Comparison of ENCODE assay signal across 26 cellular contexts in the genomic region with DNA sequence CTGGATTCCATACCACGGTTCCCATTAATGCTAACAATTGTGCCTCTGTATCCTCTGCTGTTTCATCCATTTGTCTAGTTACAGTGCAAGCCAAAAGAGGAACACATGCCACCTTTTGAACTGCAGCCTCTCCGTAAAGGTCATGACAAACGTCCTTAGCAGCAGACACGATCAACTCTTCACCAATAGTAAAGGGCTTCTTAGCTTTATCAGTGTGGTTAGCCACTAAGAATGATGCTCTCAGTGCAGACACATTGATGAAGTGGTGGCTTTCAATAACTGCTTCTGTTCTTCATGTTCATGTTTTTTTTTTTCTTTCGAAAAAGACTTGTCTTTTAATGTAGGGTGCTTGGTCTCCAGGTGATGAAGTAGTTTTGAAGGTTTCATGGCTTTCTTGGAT.
"Had no signal": no experiment of that assay in that cellular context is flagged by ENCODE, and none has a peak within 500 bp of the region (broad histone marks: within the 10 kb centered on the region; RNA-seq: fewer than 3 reads in every experiment).

No MANE protein-coding gene starts in this region.

- H3K4me3 ChIP-seq: ascending aorta, body of pancreas, MG63 had no signal

- H3K27me3 ChIP-seq: ascending aorta, body of pancreas, MG63 had no signal

- H3K9me3 ChIP-seq: ascending aorta, body of pancreas, MG63 had no signal

- FAIRE-seq: bronchial epithelial cell, TTC549 had no signal

- DNase-seq: activated B cell treated with CpG ODN at 0.5 μM for 24 hours; activated CD4-positive, alpha-beta T cell treated with anti-CD3 and anti-CD28 coated beads for 36 hours; activated CD4-positive, alpha-beta T cell treated with anti-CD3 and anti-CD28 coated beads, Interleukin-2, amount 50 U/mL, for 1 hour; activated CD8-positive, alpha-beta memory T cell treated with anti-CD3 and anti-CD28 coated beads for 24 hours; activated effector memory CD4-positive, alpha-beta T cell treated with anti-CD3 and anti-CD28 coated beads, Interleukin-2, amount 50 U/mL, for 16 hours; activated naive CD4-positive, alpha-beta T cell treated with Interleukin-2 at 50 U/mL for 16 hours; activated naive CD8-positive, alpha-beta T cell treated with anti-CD3 and anti-CD28 coated beads, Interleukin-2, amount 50 U/mL, for 24 hours; amniotic stem cell; body of pancreas; cortex of kidney; MG63; NCI-H1105; NCI-H1436 treated with DMSO at 0.1 percent for 48 hours; NCI-H187; NCI-H2081; NCI-H446 treated with DMSO at 0.1 percent for 48 hours; NCI-H526; NCI-H774; SIG-M5; T1000 had no signal

- H3K27me3 Mint-ChIP-seq: activated B cell treated with CpG ODN at 0.5 μM for 24 hours; activated CD4-positive, alpha-beta T cell treated with anti-CD3 and anti-CD28 coated beads for 36 hours; activated naive CD8-positive, alpha-beta T cell treated with anti-CD3 and anti-CD28 coated beads, Interleukin-2, amount 50 U/mL, for 24 hours; central memory CD8-positive, alpha-beta T cell had no signal

- H3K27ac Mint-ChIP-seq: activated B cell treated with CpG ODN at 0.5 μM for 24 hours; activated CD4-positive, alpha-beta T cell treated with anti-CD3 and anti-CD28 coated beads for 36 hours; activated naive CD4-positive, alpha-beta T cell treated with anti-CD3 and anti-CD28 coated beads, Interleukin-2, amount 50 U/mL, for 72 hours; activated naive CD8-positive, alpha-beta T cell treated with anti-CD3 and anti-CD28 coated beads, Interleukin-2, amount 50 U/mL, for 24 hours; activated T-helper 1 cell treated with anti-CD3 and anti-CD28 coated beads, Interleukin-12 subunit alpha, Interleukin-12 subunit beta, Interleukin-2, Interleukin-4 antibody, amounts not matched to agents 30 ng/mL and 10 ng/mL and 1 ng/mL, durations not matched to agents 14 hours and 24 hours and 36 hours had no signal

- H3K4me3 Mint-ChIP-seq: activated B cell treated with CpG ODN at 0.5 μM for 24 hours; activated CD4-positive, alpha-beta T cell treated with anti-CD3 and anti-CD28 coated beads for 36 hours; activated naive CD8-positive, alpha-beta T cell treated with anti-CD3 and anti-CD28 coated beads, Interleukin-2, amount 50 U/mL, for 24 hours; activated T-helper 1 cell treated with anti-CD3 and anti-CD28 coated beads, Interleukin-12 subunit alpha, Interleukin-12 subunit beta, Interleukin-2, Interleukin-4 antibody, amounts not matched to agents 30 ng/mL and 10 ng/mL and 1 ng/mL, durations not matched to agents 14 hours and 24 hours and 36 hours; central memory CD8-positive, alpha-beta T cell had no signal

- ATAC-seq: body of pancreas had no signal

- H3K36me3 ChIP-seq: ascending aorta, MG63 had no signal

- H3K9me3 Mint-ChIP-seq: activated naive CD4-positive, alpha-beta T cell treated with anti-CD3 and anti-CD28 coated beads, Interleukin-2, amount 50 U/mL, for 72 hours; activated T-helper 1 cell treated with anti-CD3 and anti-CD28 coated beads, Interleukin-12 subunit alpha, Interleukin-12 subunit beta, Interleukin-2, Interleukin-4 antibody, amounts not matched to agents 30 ng/mL and 10 ng/mL and 1 ng/mL, durations not matched to agents 14 hours and 24 hours and 36 hours; central memory CD8-positive, alpha-beta T cell had no signal

- H3K27ac ChIP-seq: ascending aorta, body of pancreas had no signal
